In genomic region chr1:11170102-11170501, GRCh38 we compare ENCODE assay signal across 33 cellular contexts. TPM values are rescaled to one million over a fixed set of nuclear protein-coding genes. Genes with fewer than 3 reads are reported as not detected.
"Had no signal": no experiment of that assay in that cellular context is flagged by ENCODE, and none has a peak within 500 bp of the region (broad histone marks: within the 10 kb centered on the region; RNA-seq: fewer than 3 reads in every experiment).

No MANE protein-coding gene starts in this region.

- DNase-seq: activated CD4-positive, alpha-beta T cell treated with anti-CD3 and anti-CD28 coated beads for 36 hours; activated CD4-positive, alpha-beta T cell treated with anti-CD3 and anti-CD28 coated beads, Interleukin-2, amount 10 ng/mL, durations not matched to agents 7 days and 5 days; activated CD4-positive, alpha-beta T cell treated with anti-CD3 and anti-CD28 coated beads, Interleukin-2, amount 50 U/mL, for 48 hours; activated CD8-positive, alpha-beta memory T cell treated with anti-CD3 and anti-CD28 coated beads, Interleukin-2, amount 50 U/mL, for 4 hours; activated CD8-positive, alpha-beta T cell treated with anti-CD3 and anti-CD28 coated beads, Interleukin-2, amount 10 ng/mL, durations not matched to agents 7 days and 5 days; activated gamma-delta T cell treated with Interleukin-2 at 50 U/mL for 16 hours; activated naive CD4-positive, alpha-beta T cell treated with anti-CD3 and anti-CD28 coated beads for 36 hours; activated T-cell treated with anti-CD3 and anti-CD28 coated beads for 4 hours; activated T-cell treated with anti-CD3 and anti-CD28 coated beads, Interleukin-2, amount 50 U/mL, for 4 hours; adrenal gland; caudate nucleus; cerebellar nuclear complex; Kasumi-1; NCI-H1092 treated with DMSO at 0.1 percent for 48 hours; NCI-H1417; NCI-H146; NCI-H187; NCI-H2029 treated with DMSO at 0.1 percent for 48 hours; NCI-H2107; NCI-H2171; NCI-H510A; NCI-H526; NCI-H774; Peyer's patch; RPMI8226; SHP77 treated with DMSO at 0.1 percent for 48 hours; SK-N-SH had no signal

- H3K27ac ChIP-seq: adrenal gland, Peyer's patch, SJSA1 had no signal

- ATAC-seq: activated CD4-positive, alpha-beta T cell treated with anti-CD3 and anti-CD28 coated beads for 36 hours; activated CD4-positive, CD25-positive, alpha-beta regulatory T cell treated with anti-CD3 and anti-CD28 coated beads, Interleukin-2, amount 50 U/mL, for 24 hours; activated CD8-positive, alpha-beta T cell treated with anti-CD3 and anti-CD28 coated beads, Interleukin-2, amount 10 ng/mL, durations not matched to agents 7 days and 5 days; activated naive CD4-positive, alpha-beta T cell treated with anti-CD3 and anti-CD28 coated beads, Interleukin-2, amount 50 U/mL, for 72 hours; activated T-cell treated with anti-CD3 and anti-CD28 coated beads, Interleukin-2, amount 50 U/mL, for 4 hours; WTC11 had no signal

RNA-seq across cellular contexts. Expression of gene ANGPTL7, which starts 19.1 kb away (rescaled TPM):
- total RNA-seq: activated CD4-positive, alpha-beta T cell treated with anti-CD3 and anti-CD28 coated beads for 36 hours; activated CD4-positive, alpha-beta T cell treated with anti-CD3 and anti-CD28 coated beads, Interleukin-2, amount 10 ng/mL, durations not matched to agents 7 days and 5 days; activated CD8-positive, alpha-beta T cell treated with anti-CD3 and anti-CD28 coated beads, Interleukin-2, amount 10 ng/mL, durations not matched to agents 7 days and 5 days; activated naive CD4-positive, alpha-beta T cell treated with anti-CD3 and anti-CD28 coated beads for 36 hours; activated naive CD4-positive, alpha-beta T cell treated with anti-CD3 and anti-CD28 coated beads, Interleukin-2, amount 50 U/mL, for 72 hours; activated T-cell treated with anti-CD3 and anti-CD28 coated beads, Interleukin-2, amount 50 U/mL, for 4 hours; activated T-helper 1 cell treated with anti-CD3 and anti-CD28 coated beads, Interleukin-12 subunit alpha, Interleukin-12 subunit beta, Interleukin-2, Interleukin-4 antibody, amounts not matched to agents 30 ng/mL and 10 ng/mL and 1 ng/mL, durations not matched to agents 14 hours and 24 hours and 36 hours; bronchial epithelial cell; SJSA1; WTC11 had no signal
